ENCODE assay signal across 26 cellular contexts in genomic region chr11:121577106-121577505, GRCh38.
A peak's percentile ranks its signal among the peaks of the same experiment; 100 is the strongest.
DNase-seq lines count a peak whose midpoint lies in the region; ATAC-seq lines count a peak whose summit lies in the region.
"Had no signal": no experiment of that assay in that cellular context is flagged by ENCODE, and none has a peak within 500 bp of the region (broad histone marks: within the 10 kb centered on the region; RNA-seq: fewer than 3 reads in every experiment).

No MANE protein-coding gene starts in this region.

- H3K27me3 Mint-ChIP-seq in activated naive CD4-positive, alpha-beta T cell treated with anti-CD3 and anti-CD28 coated beads, Interleukin-2, amount 10 ng/mL, durations not matched to agents 7 days and 5 days: no peaks in the 10 kb centered on the region
- no peaks in the 10 kb centered on the region for H3K27me3 Mint-ChIP-seq in T-helper 17 cell
- H3K27me3 Mint-ChIP-seq in effector memory CD8-positive, alpha-beta T cell: no peaks in the 10 kb centered on the region
- H3K27me3 Mint-ChIP-seq: activated CD4-positive, alpha-beta memory T cell treated with anti-CD3 and anti-CD28 coated beads, Interleukin-2, amount 10 ng/mL, durations not matched to agents 7 days and 5 days; stimulated activated naive CD8-positive, alpha-beta T cell treated with anti-CD3 and anti-CD28 coated beads, Interleukin-15, amount 100 ng/mL, for 72 hours had no signal

- peak overlapping the region; percentile 46 for H3K27ac Mint-ChIP-seq in activated naive CD4-positive, alpha-beta T cell treated with anti-CD3 and anti-CD28 coated beads, Interleukin-2, amount 10 ng/mL, durations not matched to agents 7 days and 5 days
- H3K27ac Mint-ChIP-seq in T-helper 17 cell: peak overlapping the region; percentile 85
- H3K27ac Mint-ChIP-seq in effector memory CD8-positive, alpha-beta T cell: peak overlapping the region; percentile 41 to 87
- H3K27ac Mint-ChIP-seq: activated CD4-positive, alpha-beta memory T cell treated with anti-CD3 and anti-CD28 coated beads, Interleukin-2, amount 10 ng/mL, durations not matched to agents 7 days and 5 days; HFFc6 had no signal

- no peak for DNase-seq in activated naive CD4-positive, alpha-beta T cell treated with anti-CD3 and anti-CD28 coated beads, Interleukin-2, amount 10 ng/mL, durations not matched to agents 7 days and 5 days
- no peak for DNase-seq in activated naive CD4-positive, alpha-beta T cell treated with anti-CD3 and anti-CD28 coated beads, Interleukin-2, amount 50 U/mL, for 16 hours
- DNase-seq in T-helper 17 cell (no peak), substantia nigra (lab: John Stamatoyannopoulos, UW) (no peak)
- DNase-seq in effector memory CD8-positive, alpha-beta T cell: no peak
- no peak for DNase-seq in NK-92 treated with Interleukin-12 subunit alpha and Interleukin-12 subunit beta, amount 100 ng/mL, for 24 hours (lab: John Stamatoyannopoulos, UW)
- DNase-seq: activated CD4-positive, alpha-beta memory T cell treated with anti-CD3 and anti-CD28 coated beads, Interleukin-2, amount 10 ng/mL, durations not matched to agents 7 days and 5 days; activated effector memory CD4-positive, alpha-beta T cell treated with anti-CD3 and anti-CD28 coated beads, Interleukin-2, amount 50 U/mL, for 16 hours; AML-193; GOT3; HFFc6; hippocampal formation; mesenchymal stem cell; NCI-H345; NCI-H748 treated with DMSO at 0.1 percent for 48 hours; occipital lobe; RPMI8226; stimulated activated naive CD8-positive, alpha-beta T cell treated with anti-CD3 and anti-CD28 coated beads, Interleukin-15, amount 100 ng/mL, for 72 hours; T-helper 1 cell had no signal

- no peak for ATAC-seq in T-helper 17 cell
- no peak for ATAC-seq in effector memory CD8-positive, alpha-beta T cell (replicated peaks)
- ATAC-seq in esophagus mucosa: no peak
- ATAC-seq in GM21717 (IDR thresholded peaks at IDR 0.05; ENCODE audit: unreplicated experiment): no peak
- ATAC-seq: activated CD4-positive, CD25-positive, alpha-beta regulatory T cell treated with anti-CD3 and anti-CD28 coated beads, Interleukin-2, amount 50 U/mL, for 24 hours; gastroesophageal sphincter; left lobe of liver; stimulated activated naive CD8-positive, alpha-beta T cell treated with anti-CD3 and anti-CD28 coated beads, Interleukin-15, amount 100 ng/mL, for 72 hours had no signal

- H3K36me3 Mint-ChIP-seq in activated naive CD4-positive, alpha-beta T cell treated with anti-CD3 and anti-CD28 coated beads, Interleukin-2, amount 10 ng/mL, durations not matched to agents 7 days and 5 days: peaks cover 87% of the 10 kb centered on the region
- peaks cover 22% of the 10 kb centered on the region for H3K36me3 Mint-ChIP-seq in T-helper 17 cell (ENCODE audit: low read depth)
- peaks cover 82% of the 10 kb centered on the region for H3K36me3 Mint-ChIP-seq in effector memory CD8-positive, alpha-beta T cell (ENCODE audit: insufficient read depth)

- CTCF ChIA-PET in activated naive CD4-positive, alpha-beta T cell treated with anti-CD3 and anti-CD28 coated beads, Interleukin-2, amount 10 ng/mL, durations not matched to agents 7 days and 5 days (lab: Charles Lee): interaction anchor here (0.6 to 1.7 kb wide), 5 partner anchors 9 to 130 kb away, joined by 3 to 4 read pairs (median 3); no protein-coding TSS in a partner anchor

- no peak overlapping the region for H3K4me3 Mint-ChIP-seq in activated naive CD4-positive, alpha-beta T cell treated with anti-CD3 and anti-CD28 coated beads, Interleukin-2, amount 10 ng/mL, durations not matched to agents 7 days and 5 days
- no peak overlapping the region for H3K4me3 Mint-ChIP-seq in T-helper 17 cell
- H3K4me3 Mint-ChIP-seq in effector memory CD8-positive, alpha-beta T cell: no peak overlapping the region
- H3K4me3 Mint-ChIP-seq: activated CD4-positive, alpha-beta memory T cell treated with anti-CD3 and anti-CD28 coated beads, Interleukin-2, amount 10 ng/mL, durations not matched to agents 7 days and 5 days; HFFc6; stimulated activated naive CD8-positive, alpha-beta T cell treated with anti-CD3 and anti-CD28 coated beads, Interleukin-15, amount 100 ng/mL, for 72 hours had no signal

- H3K4me1 Mint-ChIP-seq in activated naive CD4-positive, alpha-beta T cell treated with anti-CD3 and anti-CD28 coated beads, Interleukin-2, amount 10 ng/mL, durations not matched to agents 7 days and 5 days: peaks cover 16% of the 10 kb centered on the region
- H3K4me1 Mint-ChIP-seq in T-helper 17 cell: peaks cover 16% of the 10 kb centered on the region
- peaks cover under 1 to 9% of the 10 kb centered on the region in 2 donors for H3K4me1 Mint-ChIP-seq in effector memory CD8-positive, alpha-beta T cell (ENCODE audit: low read depth in 2 of 2)

- no peaks in the 10 kb centered on the region for H3K9me3 ChIP-seq in T-helper 17 cell (ENCODE audit: control insufficient read depth, low read length, poor library complexity, severe bottlenecking)
- H3K9me3 ChIP-seq: SJSA1, thyroid gland had no signal

- peak overlapping the region; percentile 6 for H3K27ac ChIP-seq in substantia nigra (ENCODE audit: low read depth, low read length, poor library complexity, severe bottlenecking)
- H3K27ac ChIP-seq: gastroesophageal sphincter, SJSA1 had no signal

- H3K9me3 Mint-ChIP-seq in activated naive CD4-positive, alpha-beta T cell treated with anti-CD3 and anti-CD28 coated beads, Interleukin-2, amount 10 ng/mL, durations not matched to agents 7 days and 5 days: peaks cover 5% of the 10 kb centered on the region
- H3K9me3 Mint-ChIP-seq in effector memory CD8-positive, alpha-beta T cell: peaks cover 0 to 7% of the 10 kb centered on the region in 2 donors
